8 cellular contexts compared by ENCODE assay signal in genomic region chr19:5976768-5977167, GRCh38. TPM values are rescaled to one million over a fixed set of nuclear protein-coding genes. Genes with fewer than 3 reads are reported as not detected.
DNase-seq lines count a peak whose midpoint lies in the region; ATAC-seq and TF ChIP-seq lines count a peak whose summit lies in the region.

No MANE protein-coding gene starts in this region.

- peaks cover 7% of the 10 kb centered on the region for H3K36me3 ChIP-seq in GM06990 (ENCODE audit: control insufficient read depth, insufficient read depth, low read length)
- H3K36me3 ChIP-seq in SJSA1: peaks cover 55% of the 10 kb centered on the region
- H3K36me3 ChIP-seq in psoas muscle (ENCODE audit: insufficient read depth in 1 of 2, low read depth in 1 of 2): peaks cover 7 to 14% of the 10 kb centered on the region in 2 donors

- ATAC-seq in psoas muscle: no peak
- no peak for ATAC-seq in HG02885 (IDR thresholded peaks at IDR 0.05; ENCODE audit: poor library complexity, unreplicated experiment)
- no peak for ATAC-seq in HG03097 (IDR thresholded peaks at IDR 0.05; ENCODE audit: low FRiP score, unreplicated experiment)

- intact Hi-C loops in psoas muscle (cut with DNase I): loop anchor here in 1 of 2 donors (10.0 kb wide), 1 partner anchor 298 kb away; the partner anchor contains the start of gene MLLT1

- no peaks in the 10 kb centered on the region for H3K9me3 ChIP-seq in SJSA1 (replicated peaks)
- H3K9me3 ChIP-seq in psoas muscle: no peaks in the 10 kb centered on the region

- peaks cover 16% of the 10 kb centered on the region for H3K4me1 ChIP-seq in SJSA1 (replicated peaks)
- peaks cover 31% of the 10 kb centered on the region for H3K4me1 ChIP-seq in psoas muscle

- no peaks in the 10 kb centered on the region for H3K27me3 ChIP-seq in GM06990 (replicated peaks; ENCODE audit: control insufficient read depth, insufficient read depth, low read length)
- no peaks in the 10 kb centered on the region for H3K27me3 ChIP-seq in SJSA1 (replicated peaks)
- H3K27me3 ChIP-seq in psoas muscle (ENCODE audit: insufficient read depth in 3 of 3, low read length in 2 of 3): no peaks in the 10 kb centered on the region

- H3K4me3 ChIP-seq in GM06990 (replicated peaks; ENCODE audit: low read depth, low read length) (peak overlapping the region; percentile 95), SJSA1 (peak overlapping the region; percentile 84), fibroblast of mammary gland (ENCODE audit: control insufficient read depth, low read depth, low read length) (peak overlapping the region; percentile 78), psoas muscle (peak overlapping the region; percentile 96)

- 48 to 55% (median 48%) methylated on average over 8 of the region's 8 CpGs for WGBS in psoas muscle, 3 donors

- TF ChIP-seq CTCF in GM06990 (IDR thresholded peaks at IDR 0.05; ENCODE audit: insufficient read depth, low read length, poor library complexity, severe bottlenecking) (no peak), fibroblast of mammary gland (conservative IDR thresholded peaks at IDR 0.05; ENCODE audit: control insufficient read depth, insufficient read depth, low read depth, low read length) (no peak), psoas muscle (IDR thresholded peaks at IDR 0.05) (no peak)

- H3K27ac ChIP-seq in SJSA1 (no peak overlapping the region), psoas muscle (peak overlapping the region; percentile 92)

- no peak for DNase-seq in GM06990 (ENCODE audit: extremely low read depth, insufficient read length)
- no peak for DNase-seq in SJSA1 (ENCODE audit: low read depth in 1 of 2, low spot score in 2 of 2)
- DNase-seq in fibroblast of mammary gland (ENCODE audit: low read depth): no peak
- no peak for DNase-seq in psoas muscle
- no peak for DNase-seq in kidney tubule cell (ENCODE audit: low spot score)
- DNase-seq in NCI-H146 (lab: John Stamatoyannopoulos, UW): no peak

RNA-seq across cellular contexts. Expression of gene RANBP3, which starts 1.2 kb away (rescaled TPM):
- total RNA-seq in SJSA1 (2014; rRNA removed; shearing (Covaris generic)): 81.2 and 88.1 TPM in 2 replicates
- 10 to 100 TPM; 48.4 to 50.0 (median 48.9) TPM for total RNA-seq in psoas muscle
- 10 to 100 TPM; 40.5 to 71.7 (median 43.9) TPM for polyA plus RNA-seq in psoas muscle
